14 cellular contexts compared by ENCODE assay signal in the genomic region with DNA sequence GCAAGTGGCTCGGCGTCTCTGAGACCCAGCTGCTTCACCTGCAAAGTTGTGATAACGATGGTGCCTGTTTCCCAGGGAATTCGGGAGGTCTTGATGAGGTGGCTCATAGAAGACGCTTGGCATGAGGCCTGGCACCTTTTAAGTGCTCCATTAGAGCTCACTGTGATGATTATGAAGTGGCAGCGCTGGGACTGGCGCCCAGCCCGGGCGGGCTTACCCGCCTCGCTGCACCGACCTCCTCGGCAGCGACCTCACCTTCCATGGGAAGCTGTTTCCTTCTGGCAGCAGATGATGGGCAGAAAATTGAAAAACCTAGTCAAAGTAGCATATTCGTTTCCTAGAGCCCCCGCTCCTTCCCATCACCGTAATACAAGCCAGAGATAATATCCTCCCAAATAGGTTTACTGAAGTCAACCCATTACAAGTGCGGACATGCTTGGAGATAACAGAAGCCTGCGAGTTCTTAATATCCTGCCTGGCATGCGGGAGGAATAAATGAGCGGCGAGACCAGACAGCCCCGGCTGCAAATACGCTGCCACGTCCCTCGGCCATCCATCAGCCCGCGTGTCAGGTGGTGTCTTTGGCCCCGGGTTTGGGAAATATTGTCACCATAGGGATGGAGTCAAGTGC. TPM values are rescaled to one million over a fixed set of nuclear protein-coding genes. Genes with fewer than 3 reads are reported as not detected.
A peak's percentile ranks its signal among the peaks of the same experiment; 100 is the strongest.
DNase-seq lines count a peak whose midpoint lies in the region; ATAC-seq and TF ChIP-seq lines count a peak whose summit lies in the region.
"Had no signal": no experiment of that assay in that cellular context is flagged by ENCODE, and none has a peak within 500 bp of the region (broad histone marks: within the 10 kb centered on the region; RNA-seq: fewer than 3 reads in every experiment).

No MANE protein-coding gene starts in this region.

- peak overlapping the region; percentile 86 for H3K4me2 ChIP-seq in PC-3 (ENCODE audit: low read length)

- H3K9me3 ChIP-seq in A673 (ENCODE audit: low read depth, low read length, poor library complexity, severe bottlenecking) (no peaks in the 10 kb centered on the region), PC-3 (ENCODE audit: low read length) (no peaks in the 10 kb centered on the region)
- H3K9me3 ChIP-seq: heart right ventricle had no signal

- no peak overlapping the region for H2AFZ ChIP-seq in PC-3 (ENCODE audit: low read length)

- no peaks in the 10 kb centered on the region for H3K36me3 ChIP-seq in A673 (ENCODE audit: insufficient read depth, low read length, poor library complexity, severe bottlenecking)
- H3K36me3 ChIP-seq in PC-3 (ENCODE audit: low read depth, low read length) = no peaks in the 10 kb centered on the region
- H3K36me3 ChIP-seq: heart right ventricle had no signal

- CTCF ChIA-PET in A673 (lab: Charles Lee) (no interaction called here), PC-3 (lab: Charles Lee) (no interaction called here)

- POLR2A ChIA-PET in A673 (lab: Charles Lee; ENCODE audit: low non-redundant PET) = no interaction called here
- POLR2A ChIA-PET in PC-3 (lab: Charles Lee; ENCODE audit: unreplicated experiment) = no interaction called here

- H4K20me1 ChIP-seq in PC-3 (ENCODE audit: low read length) = no peaks in the 10 kb centered on the region

- peaks cover 12% of the 10 kb centered on the region for H3F3A ChIP-seq in PC-3 (ENCODE audit: low read length, unreplicated experiment)

- peaks cover 24% of the 10 kb centered on the region for H3K4me1 ChIP-seq in A673 (ENCODE audit: insufficient read depth, low read length, poor library complexity, severe bottlenecking)
- peaks cover 37% of the 10 kb centered on the region for H3K4me1 ChIP-seq in PC-3 (ENCODE audit: insufficient read depth, low read length)

- no peak overlapping the region for H3K9ac ChIP-seq in PC-3 (ENCODE audit: low read length)

- H3K27ac ChIP-seq in A673 (ENCODE audit: low read depth, low read length, poor library complexity, severe bottlenecking) (no peak overlapping the region), PC-3 (ENCODE audit: low read length) (no peak overlapping the region)
- H3K27ac ChIP-seq: heart right ventricle had no signal

- intact Hi-C loops in A673 (cut with micrococcal nuclease; ENCODE audit: unreplicated experiment) (no loop called here), PC-3 (cut with micrococcal nuclease) (loop anchor here (2.0 kb wide), 1 partner anchor 63 kb away; no protein-coding TSS in a partner anchor)

- H3K27me3 ChIP-seq in A673 (replicated peaks; ENCODE audit: insufficient read depth, low read depth, low read length, poor library complexity) = no peaks in the 10 kb centered on the region
- no peaks in the 10 kb centered on the region for H3K27me3 ChIP-seq in PC-3 (ENCODE audit: low read length)

- H3K9me2 ChIP-seq in PC-3 (replicated peaks; ENCODE audit: low read length) = no peaks in the 10 kb centered on the region

- BruUV-seq in A673 (replicated peaks; lab: Mats Ljungman, UMichigan) = no TSS peak
- BruUV-seq in PC-3 (replicated peaks; lab: Mats Ljungman, UMichigan) = no TSS peak

- TF ChIP-seq CTCF in A673 (conservative IDR thresholded peaks at IDR 0.05; ENCODE audit: low read depth, low read length) (no peak), PC-3 (conservative IDR thresholded peaks at IDR 0.05; ENCODE audit: low read depth, low read length) (no peak)

- H3K4me3 ChIP-seq in A673 (ENCODE audit: low read depth, low read length, poor library complexity, severe bottlenecking) (no peak overlapping the region), PC-3 (ENCODE audit: low read length) (no peak overlapping the region; the same call in 1 of the 2 replicates)
- H3K4me3 ChIP-seq: heart right ventricle had no signal

- DNase-seq in A673 (ENCODE audit: low spot score) = peak; percentile 41
- peak; percentile 98 for DNase-seq in NCI-H1105 (lab: John Stamatoyannopoulos, UW)
- DNase-seq in PC-3 = no peak
- peak; percentile 38 for DNase-seq in kidney glomerular epithelial cell (lab: John Stamatoyannopoulos, UW)
- DNase-seq in amygdala (lab: John Stamatoyannopoulos, UW) = no peak
- no peak for DNase-seq in activated effector memory CD4-positive, alpha-beta T cell treated with Interleukin-2 at 50 U/mL for 16 hours
- DNase-seq: activated CD8-positive, alpha-beta T cell treated with anti-CD3 and anti-CD28 coated beads, Interleukin-2, amount 10 ng/mL, durations not matched to agents 7 days and 5 days; activated gamma-delta T cell treated with Interleukin-2 at 50 U/mL for 16 hours; heart right ventricle; posterior cingulate gyrus had no signal

- H3K79me2 ChIP-seq in PC-3 (ENCODE audit: low read length) = 0 out of 2 replicates have a peak, but pooled peaks cover 8% of the 10 kb centered on the region

- ATAC-seq in PC-3 = no peak
- no peak for ATAC-seq in HG03135 (IDR thresholded peaks at IDR 0.05; ENCODE audit: unreplicated experiment)
- no peak for ATAC-seq in GM21526 (IDR thresholded peaks at IDR 0.05; ENCODE audit: low FRiP score, unreplicated experiment)
- ATAC-seq: activated CD8-positive, alpha-beta T cell treated with anti-CD3 and anti-CD28 coated beads, Interleukin-2, amount 10 ng/mL, durations not matched to agents 7 days and 5 days; stimulated activated memory B cell treated with anti-CD40 and anti-IgM and Interleukin-4, amounts not matched to agents 10 μg/mL and 1 μg/mL and 100 μg/mL, for 72 hours had no signal

RNA-seq across cellular contexts. Expression of gene DLK1, which starts 35.2 kb away (rescaled TPM):
- not detected in 2 replicates for total RNA-seq in A673 (2021)
- total RNA-seq in PC-3 (2014; rRNA removed) = not detected in 2 replicates
- total RNA-seq: activated CD8-positive, alpha-beta T cell treated with anti-CD3 and anti-CD28 coated beads, Interleukin-2, amount 10 ng/mL, durations not matched to agents 7 days and 5 days; mesenteric fat pad had no signal

Comparison
In these comparisons a context has a peak if more than half of its experiments do, and no peak if none do; other contexts are left out.
1. DNase-seq: peak in A673 (single experiment), NCI-H1105 (single experiment) and kidney glomerular epithelial cell (single experiment); none in PC-3 (single experiment), amygdala (0 of 56) and activated effector memory CD4-positive, alpha-beta T cell treated with Interleukin-2 at 50 U/mL for 16 hours (single experiment).